ENCODE assay signal across 8 cellular contexts in genomic region chr4:87011340-87012034, GRCh38.
DNase-seq lines count a peak whose midpoint lies in the region; ATAC-seq and TF ChIP-seq lines count a peak whose summit lies in the region.

No MANE protein-coding gene starts in this region.

- peak overlapping the region in 7 of 11 experiments; percentile 1 to 97 (median 18); a peak in 9 of 22 replicates for H3K9ac ChIP-seq in BLaER1 treated with 17β-estradiol and CSF1 and Interleukin-3, amounts not matched to agents 10 nM and 100 nM
- no peak overlapping the region for H3K9ac ChIP-seq in mucosa of rectum (ENCODE audit: low read depth in 1 of 2, low read length in 2 of 2)

- TF ChIP-seq CTCF in breast epithelium (IDR thresholded peaks at IDR 0.05): no peak

- intact Hi-C loops in breast epithelium (cut with DNase I; ENCODE audit: low total_unique reads) (no loop called here), sciatic nerve (cut with DNase I) (no loop called here)

- H3K27me3 ChIP-seq in BLaER1 treated with 17β-estradiol and CSF1 and Interleukin-3, amounts not matched to agents 10 nM and 100 nM: no peaks in the 10 kb centered on the region
- H3K27me3 ChIP-seq in breast epithelium (no peaks in the 10 kb centered on the region), mucosa of rectum (ENCODE audit: control insufficient read depth in 2 of 2, insufficient read depth in 2 of 2, low read length in 2 of 2) (no peaks in the 10 kb centered on the region)

- H3K4me3 ChIP-seq in BLaER1 treated with 17β-estradiol and CSF1 and Interleukin-3, amounts not matched to agents 10 nM and 100 nM: peak overlapping the region in 6 of 10 experiments; percentile 21 to 95 (median 86); a peak in 6 of 20 replicates
- H3K4me3 ChIP-seq in breast epithelium (peak overlapping the region in 1 of 3 donors; percentile 12), mucosa of rectum (ENCODE audit: low read length in 2 of 2) (peak overlapping the region in 1 of 2 donors; percentile 38)

- DNase-seq in LHCN-M2 (ENCODE audit: low read depth) (peak; percentile 87), breast epithelium (ENCODE audit: low spot score in 2 of 2) (no peak), OCI-M2 (lab: John Stamatoyannopoulos, UW; ENCODE audit: unreplicated experiment) (no peak), sciatic nerve (ENCODE audit: low spot score) (no peak)

- H4K20me1 ChIP-seq in BLaER1 treated with 17β-estradiol and CSF1 and Interleukin-3, amounts not matched to agents 10 nM and 100 nM: peaks cover 9 to 97% (median 87%) of the 10 kb centered on the region in 11 experiments; a peak in 19 of 22 replicates

- no peaks in the 10 kb centered on the region for H3K9me3 ChIP-seq in BLaER1 treated with 17β-estradiol and CSF1 and Interleukin-3, amounts not matched to agents 10 nM and 100 nM (replicated peaks in 1 of 11)
- no peaks in the 10 kb centered on the region for H3K9me3 ChIP-seq in breast epithelium
- H3K9me3 ChIP-seq in mucosa of rectum (ENCODE audit: control insufficient read depth in 2 of 2, low read length in 2 of 2): no peaks in the 10 kb centered on the region

- peak overlapping the region; percentile 88 to 99 (median 91) for H3K4me2 ChIP-seq in BLaER1 treated with 17β-estradiol and CSF1 and Interleukin-3, amounts not matched to agents 10 nM and 100 nM

- H3K36me3 ChIP-seq in BLaER1 treated with 17β-estradiol and CSF1 and Interleukin-3, amounts not matched to agents 10 nM and 100 nM: no peaks in the 10 kb centered on the region
- H3K36me3 ChIP-seq in breast epithelium (no peaks in the 10 kb centered on the region), mucosa of rectum (ENCODE audit: control insufficient read depth in 2 of 2, insufficient read depth in 2 of 2, low read length in 2 of 2) (no peaks in the 10 kb centered on the region)

- H3K27ac ChIP-seq in BLaER1 treated with 17β-estradiol and CSF1 and Interleukin-3, amounts not matched to agents 10 nM and 100 nM: peak overlapping the region in 9 of 11 experiments; percentile 35 to 98 (median 94); a peak in 18 of 22 replicates
- peak overlapping the region; percentile 28 to 64 for H3K27ac ChIP-seq in breast epithelium
- peak overlapping the region; percentile 45 to 56 for H3K27ac ChIP-seq in mucosa of rectum (ENCODE audit: low read depth in 2 of 2, low read length in 2 of 2)

- H3K4me1 ChIP-seq in BLaER1 treated with 17β-estradiol and CSF1 and Interleukin-3, amounts not matched to agents 10 nM and 100 nM: peaks cover 76 to 79% (median 78%) of the 10 kb centered on the region in 10 experiments
- H3K4me1 ChIP-seq in breast epithelium (peaks cover 0 to 10% of the 10 kb centered on the region in 2 donors), mucosa of rectum (ENCODE audit: control insufficient read depth in 2 of 2, insufficient read depth in 2 of 2, low read length in 2 of 2) (peaks cover 48 to 66% of the 10 kb centered on the region in 2 donors)

- no peak for TF ChIP-seq POLR2A in breast epithelium (IDR thresholded peaks at IDR 0.05)

- ATAC-seq in GM21381 (IDR thresholded peaks at IDR 0.05; ENCODE audit: unreplicated experiment): no peak
- no peak for ATAC-seq in GM21786 (IDR thresholded peaks at IDR 0.05; ENCODE audit: unreplicated experiment)
- no peak for ATAC-seq in sciatic nerve

Comparison
In these comparisons a context has a peak if more than half of its experiments do, and no peak if none do; other contexts are left out.
1. H3K9ac ChIP-seq: peak in BLaER1 treated with 17β-estradiol and CSF1 and Interleukin-3, amounts not matched to agents 10 nM and 100 nM (7 of 11); none in mucosa of rectum (0 of 2).
2. Peak in every context shown above with its lines, with median percentiles within 50 percentile points of each other: H3K27ac ChIP-seq.